In genomic region chr5:33997331-33997983, GRCh38 we compare ENCODE assay signal across 7 cellular contexts. TPM values are rescaled to one million over a fixed set of nuclear protein-coding genes. Genes with fewer than 3 reads are reported as not detected.
A peak's percentile ranks its signal among the peaks of the same experiment; 100 is the strongest.
DNase-seq lines count a peak whose midpoint lies in the region; ATAC-seq and TF ChIP-seq lines count a peak whose summit lies in the region.

No MANE protein-coding gene starts in this region.

- H3K9me3 ChIP-seq in PC-9 (ENCODE audit: insufficient read depth, low read depth), result no peaks in the 10 kb centered on the region

- intact Hi-C loops in PC-9 (cut with micrococcal nuclease; ENCODE audit: unreplicated experiment), result loop anchor here (1.0 kb wide), 2 partner anchors 455 to 468 kb away; no protein-coding TSS in a partner anchor

- H2AFZ ChIP-seq in PC-9, result no peak overlapping the region

- H3K9me2 ChIP-seq in PC-9 (ENCODE audit: insufficient read depth), result no peaks in the 10 kb centered on the region

- no TSS peak for BruUV-seq in PC-9 (replicated peaks; lab: Mats Ljungman, UMichigan)

- no peaks in the 10 kb centered on the region for H3K36me3 ChIP-seq in PC-9 (ENCODE audit: low read depth)

- H3K4me1 ChIP-seq in PC-9 (replicated peaks; ENCODE audit: insufficient read depth), result no peaks in the 10 kb centered on the region

- H3K4me3 ChIP-seq in PC-9, result no peak overlapping the region

- POLR2A ChIA-PET in PC-9 (lab: Charles Lee; ENCODE audit: unreplicated experiment), result interaction anchor here (0.6 to 1.0 kb wide), 3 partner anchors 11 to 635 kb away, joined by 3 to 6 read pairs (median 4); no protein-coding TSS in a partner anchor

- H3K79me2 ChIP-seq in PC-9 (ENCODE audit: low read depth), result no peaks in the 10 kb centered on the region

- CTCF ChIA-PET in PC-9 (lab: Charles Lee), result interaction anchor here (0.6 to 1.7 kb wide), 8 partner anchors 9 to 662 kb away, joined by 3 to 10 read pairs (median 4); partner anchors contain the start of gene AMACR

- TF ChIP-seq CTCF in PC-9 (conservative IDR thresholded peaks at IDR 0.05), result peak; percentile 84

- no peaks in the 10 kb centered on the region for H4K20me1 ChIP-seq in PC-9 (ENCODE audit: insufficient read depth)

- H3K27me3 ChIP-seq in PC-9 (ENCODE audit: insufficient read depth, low read depth), result no peaks in the 10 kb centered on the region

- no peak overlapping the region for H3K4me2 ChIP-seq in PC-9

- DNase-seq in ELR (ENCODE audit: low read depth) (peak; percentile 83), KBM-7 (peak; percentile 86), PC-9 (peak; percentile 55 to 61), caudate nucleus (lab: John Stamatoyannopoulos, UW) (peak in 44 of 61 donors; percentile 2 to 80 (median 23)), left kidney (ENCODE audit: low read depth, low spot score) (peak; percentile 74), superior temporal gyrus (ENCODE audit: extremely low spot score) (peak; percentile 91)

- ATAC-seq in GM21390 (IDR thresholded peaks at IDR 0.05; ENCODE audit: unreplicated experiment), result peak; percentile 87

- no peak overlapping the region for H3K27ac ChIP-seq in PC-9
- H3K27ac ChIP-seq in caudate nucleus (ENCODE audit: low read depth, low read length), result peak overlapping the region; percentile 0

- no peaks in the 10 kb centered on the region for H3F3A ChIP-seq in PC-9 (ENCODE audit: insufficient read depth, low read depth)

- in situ Hi-C loops in KBM-7 (cut with MboI; ENCODE audit: low pct_unique_long_range_greater_than_20kb, low sequenced_read_pairs), result no loop called here

RNA-seq across cellular contexts. Expression of gene AMACR, which starts 10.4 kb away (rescaled TPM):
- 31.1 and 31.2 TPM in 2 replicates for total RNA-seq in PC-9 (2021)

RNA-seq across cellular contexts. Expression of gene SLC45A2, which starts 13.0 kb away (rescaled TPM):
- total RNA-seq in PC-9 (2021), result 0.20 and 0.33 TPM in 2 replicates

RNA-seq across cellular contexts. Expression of gene C1QTNF3, which starts 45.6 kb away (rescaled TPM):
- 8.3 and 9.4 TPM in 2 replicates for total RNA-seq in PC-9 (2021)

Comparison
In these comparisons a context has a peak if more than half of its experiments do, and no peak if none do; other contexts are left out.
1. DNase-seq: peak in every context shown above with its lines; median percentile 91 in superior temporal gyrus; 86 in KBM-7; 83 in ELR; 74 in left kidney; 58 in PC-9; 23 in caudate nucleus.